In the genomic region with DNA sequence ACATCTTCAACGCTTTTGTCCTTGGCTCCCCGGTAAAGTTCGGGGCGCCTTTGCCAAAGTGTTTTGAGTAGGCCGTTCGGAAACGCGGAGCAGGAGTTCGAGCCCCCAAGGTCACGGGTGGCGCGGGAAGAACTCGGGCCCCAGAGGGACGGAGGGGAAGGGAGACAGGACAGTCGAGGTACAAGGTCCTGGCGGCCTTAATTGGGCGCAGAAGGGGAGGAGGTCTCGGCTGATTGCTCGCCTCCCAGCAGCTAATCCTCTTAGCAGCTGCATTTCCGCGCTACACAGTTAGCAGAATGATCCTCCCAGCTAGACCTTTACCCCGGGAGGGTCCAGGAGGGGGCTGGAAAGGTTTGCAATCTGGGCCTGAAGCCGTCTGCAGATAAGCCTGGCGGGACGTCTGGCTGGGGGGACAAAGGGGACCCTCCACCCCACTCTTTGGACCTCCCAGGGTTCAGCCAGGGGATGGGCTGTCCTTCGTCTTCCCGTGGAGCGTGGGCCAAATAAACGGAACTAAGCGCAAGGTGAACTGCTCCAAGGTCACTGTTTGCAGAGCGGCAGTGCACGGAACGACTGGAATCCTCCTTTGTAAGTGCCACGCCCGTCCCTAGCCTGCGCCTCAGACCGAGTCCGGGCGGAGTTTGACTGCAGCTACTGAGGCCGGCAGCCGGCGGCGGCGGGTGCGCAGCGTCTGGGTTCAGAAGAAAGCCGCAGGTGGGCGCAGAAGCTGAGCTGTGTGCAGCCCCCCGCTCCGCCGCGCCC, we compare ENCODE assay signal across 8 cellular contexts. TPM values are rescaled to one million over a fixed set of nuclear protein-coding genes. Genes with fewer than 3 reads are reported as not detected.
DNase-seq lines count a peak whose midpoint lies in the region; ATAC-seq and TF ChIP-seq lines count a peak whose summit lies in the region.

No MANE protein-coding gene starts in this region.

- H3K9me3 Mint-ChIP-seq in glutamatergic neuron (ENCODE audit: unreplicated experiment), result peaks cover 6% of the 10 kb centered on the region

- ATAC-seq in T-helper 17 cell, result no peak
- no peak for ATAC-seq in GM21447 (IDR thresholded peaks at IDR 0.05; ENCODE audit: unreplicated experiment)

- H3K36me3 Mint-ChIP-seq in T-helper 17 cell (ENCODE audit: low read depth), result peaks cover 5% of the 10 kb centered on the region
- no peaks in the 10 kb centered on the region for H3K36me3 Mint-ChIP-seq in glutamatergic neuron (ENCODE audit: unreplicated experiment)

- no peaks in the 10 kb centered on the region for H3K9me3 ChIP-seq in T-helper 17 cell (ENCODE audit: control insufficient read depth, low read length, poor library complexity, severe bottlenecking)

- H3K27ac Mint-ChIP-seq in T-helper 17 cell, result peak overlapping the region; percentile 59
- H3K27ac Mint-ChIP-seq in glutamatergic neuron (ENCODE audit: unreplicated experiment), result peak overlapping the region; percentile 24

- H3K4me3 ChIP-seq in skin epidermis, result peak overlapping the region in 5 of 7 experiments; percentile 1 to 50 (median 8)

- H3K4me1 Mint-ChIP-seq in T-helper 17 cell (peaks cover 32% of the 10 kb centered on the region), glutamatergic neuron (ENCODE audit: low read depth, unreplicated experiment) (peaks cover 20% of the 10 kb centered on the region)

- DNase-seq in NCI-H524 (lab: John Stamatoyannopoulos, UW) (peak; percentile 51 to 65), NCI-H524 treated with DMSO at 0.1 percent for 48 hours (lab: John Stamatoyannopoulos, UW) (no peak), T-helper 17 cell (no peak), glutamatergic neuron (peak; percentile 65), NCI-H2029 (lab: John Stamatoyannopoulos, UW) (no peak), superior temporal gyrus (ENCODE audit: extremely low spot score) (no peak)

- H3K27me3 Mint-ChIP-seq in T-helper 17 cell (peaks cover 91% of the 10 kb centered on the region), glutamatergic neuron (ENCODE audit: unreplicated experiment) (peaks cover 40% of the 10 kb centered on the region)

- no peak for TF ChIP-seq CTCF in glutamatergic neuron (IDR thresholded peaks at IDR 0.05; ENCODE audit: partially characterized antibody, unreplicated experiment)

- peak overlapping the region; percentile 100 for H3K4me3 Mint-ChIP-seq in T-helper 17 cell
- H3K4me3 Mint-ChIP-seq in glutamatergic neuron (ENCODE audit: unreplicated experiment), result peak overlapping the region; percentile 81

- H3K27ac ChIP-seq in skin epidermis, result peak overlapping the region in 9 of 21 experiments; percentile 47 to 79 (median 54)

RNA-seq across cellular contexts. Expression of gene EOMES, which starts 7.2 kb away (rescaled TPM):
- total RNA-seq in T-helper 17 cell, result 1 to 10 TPM in 1 of 2 donors, under 1 TPM in 1; 0.55 to 1.1 TPM
- total RNA-seq in glutamatergic neuron (ENCODE audit: unreplicated experiment), result not detected

Comparison
In these comparisons a context has a peak if more than half of its experiments do, and no peak if none do; other contexts are left out.
1. DNase-seq: peak in NCI-H524 (2 of 2) and glutamatergic neuron (single experiment); none in NCI-H524 treated with DMSO at 0.1 percent for 48 hours (single experiment), T-helper 17 cell (0 of 3), NCI-H2029 (single experiment) and superior temporal gyrus (single experiment).